In genomic region chr11:130999086-130999485, GRCh38 we compare ENCODE assay signal across 21 cellular contexts.
A peak's percentile ranks its signal among the peaks of the same experiment; 100 is the strongest.
DNase-seq lines count a peak whose midpoint lies in the region; TF ChIP-seq lines count a peak whose summit lies in the region.
"Had no signal": no experiment of that assay in that cellular context is flagged by ENCODE, and none has a peak within 500 bp of the region (broad histone marks: within the 10 kb centered on the region; RNA-seq: fewer than 3 reads in every experiment).

No MANE protein-coding gene starts in this region.

- H3K4me1 ChIP-seq in fibroblast of lung (ENCODE audit: control insufficient read depth, extremely low read depth, insufficient read depth, low read length): peaks cover 8% of the 10 kb centered on the region
- H3K4me1 ChIP-seq: heart right ventricle, neural progenitor cell, Peyer's patch had no signal

- DNase-seq in GM04503 (ENCODE audit: low read depth) (peak; percentile 31), amniotic epithelial cell (ENCODE audit: low read depth) (peak; percentile 67), fibroblast of lung (ENCODE audit: low read depth in 2 of 2) (peak; percentile 71 to 87), renal cortical epithelial cell (ENCODE audit: low read depth) (peak; percentile 28), inferior parietal cortex (ENCODE audit: extremely low spot score) (no peak), SKM-1 treated with dmso at 0.1 percent for 144 hours (lab: John Stamatoyannopoulos, UW; ENCODE audit: unreplicated experiment) (no peak), Kasumi-1 (lab: John Stamatoyannopoulos, UW) (no peak), NCI-H2171 treated with DMSO at 0.1 percent for 48 hours (lab: John Stamatoyannopoulos, UW) (no peak)
- DNase-seq: activated CD4-positive, alpha-beta T cell treated with anti-CD3 and anti-CD28 coated beads, Interleukin-2, amount 50 U/mL, for 4 hours; activated T-cell treated with anti-CD3 and anti-CD28 coated beads, Interleukin-2, amount 50 U/mL, for 4 hours; C1 segment of cervical spinal cord; central memory CD4-positive, alpha-beta T cell; heart right ventricle; MV-4-11; NCI-H2081; NCI-H524 treated with DMSO at 0.1 percent for 48 hours; Peyer's patch; stimulated activated CD4-positive, alpha-beta T cell treated with anti-CD3 and anti-CD28 coated beads, Interleukin-4, amount 100 ng/mL, for 24 hours; stimulated activated CD8-positive, alpha-beta memory T cell treated with anti-CD3 and anti-CD28 coated beads, Interleukin-4, amount 100 ng/mL, for 48 hours; SW 1271 had no signal

- TF ChIP-seq CTCF in fibroblast of lung (conservative IDR thresholded peaks at IDR 0.05 in 1 of 2, IDR thresholded peaks at IDR 0.05 in 1 of 2; ENCODE audit: low read depth in 1 of 2, low read length in 2 of 2): no peak

- H4K20me1 ChIP-seq in fibroblast of lung (ENCODE audit: control insufficient read depth, extremely low read depth, insufficient read depth, low read length): no peaks in the 10 kb centered on the region

- H2AFZ ChIP-seq in fibroblast of lung (ENCODE audit: low read length): peak overlapping the region; percentile 58
- H2AFZ ChIP-seq: neural progenitor cell had no signal

- peak overlapping the region; percentile 60 for H3K27ac ChIP-seq in fibroblast of lung (ENCODE audit: insufficient read depth, low read length)
- H3K27ac ChIP-seq: heart right ventricle, neural progenitor cell, Peyer's patch had no signal

- no peak overlapping the region for H3K9ac ChIP-seq in fibroblast of lung (ENCODE audit: insufficient read depth, low read length)
- H3K9ac ChIP-seq: neural progenitor cell had no signal

- H3K27me3 ChIP-seq in fibroblast of lung (ENCODE audit: control insufficient read depth, insufficient read depth, low read length): no peaks in the 10 kb centered on the region
- H3K27me3 ChIP-seq: heart right ventricle, neural progenitor cell, Peyer's patch had no signal

- no peaks in the 10 kb centered on the region for H3K9me3 ChIP-seq in fibroblast of lung (ENCODE audit: control insufficient read depth, insufficient read depth, low read depth, low read length)
- H3K9me3 ChIP-seq: heart right ventricle, Peyer's patch had no signal

- H3K4me3 ChIP-seq in fibroblast of lung (replicated peaks in 1 of 4; ENCODE audit: control extremely low read depth in 1 of 4, insufficient read depth in 1 of 4, low read depth in 3 of 4, low read length in 4 of 4): no peak overlapping the region
- H3K4me3 ChIP-seq: heart right ventricle, neural progenitor cell, Peyer's patch had no signal

- no peaks in the 10 kb centered on the region for H3K79me2 ChIP-seq in fibroblast of lung (ENCODE audit: control insufficient read depth, insufficient read depth, low read length)

- no peaks in the 10 kb centered on the region for H3K36me3 ChIP-seq in fibroblast of lung (ENCODE audit: control insufficient read depth, insufficient read depth, low read length)
- H3K36me3 ChIP-seq: heart right ventricle, neural progenitor cell, Peyer's patch had no signal

- H3K4me2 ChIP-seq in fibroblast of lung (ENCODE audit: extremely low read depth, insufficient read depth, low read length): peak overlapping the region; percentile 1
- H3K4me2 ChIP-seq: neural progenitor cell had no signal

Comparison
In these comparisons a context has a peak if more than half of its experiments do, and no peak if none do; other contexts are left out.
1. DNase-seq: peak in GM04503 (single experiment), amniotic epithelial cell (single experiment), fibroblast of lung (2 of 2) and renal cortical epithelial cell (single experiment); none in inferior parietal cortex (single experiment), SKM-1 treated with dmso at 0.1 percent for 144 hours (single experiment), Kasumi-1 (0 of 2) and NCI-H2171 treated with DMSO at 0.1 percent for 48 hours (single experiment).